ENCODE assay signal across 21 cellular contexts in genomic region chr10:132061465-132062180, GRCh38. TPM values are rescaled to one million over a fixed set of nuclear protein-coding genes. Genes with fewer than 3 reads are reported as not detected.
A peak's percentile ranks its signal among the peaks of the same experiment; 100 is the strongest.
DNase-seq lines count a peak whose midpoint lies in the region; ATAC-seq and TF ChIP-seq lines count a peak whose summit lies in the region.
"Had no signal": no experiment of that assay in that cellular context is flagged by ENCODE, and none has a peak within 500 bp of the region (broad histone marks: within the 10 kb centered on the region; RNA-seq: fewer than 3 reads in every experiment).

No MANE protein-coding gene starts in this region.

- TF ChIP-seq CTCF in chondrocyte (IDR thresholded peaks at IDR 0.05) (no peak), upper lobe of right lung (IDR thresholded peaks at IDR 0.05) (no peak), progenitor cell of endocrine pancreas (IDR thresholded peaks at IDR 0.05; ENCODE audit: unreplicated experiment) (no peak)
- no peak for TF ChIP-seq CTCF in CD4-positive, alpha-beta T cell (IDR thresholded peaks at IDR 0.05)

- H3K27ac Mint-ChIP-seq in chondrocyte (ENCODE audit: unreplicated experiment) = no peak overlapping the region
- H3K27ac Mint-ChIP-seq in progenitor cell of endocrine pancreas = no peak overlapping the region
- H3K27ac Mint-ChIP-seq in CD4-positive, alpha-beta T cell = no peak overlapping the region
- H3K27ac Mint-ChIP-seq: CD4-positive, CD25-positive, alpha-beta regulatory T cell had no signal

- ATAC-seq in upper lobe of right lung = no peak
- no peak for ATAC-seq in CD4-positive, alpha-beta T cell (ENCODE audit: poor library complexity)
- ATAC-seq: GM12878, K562 had no signal

- POLR2A ChIA-PET in CD4-positive, alpha-beta T cell (lab: Charles Lee) = no interaction called here

- CTCF ChIA-PET in CD4-positive, alpha-beta T cell (lab: Charles Lee) = no interaction called here

- H3K4me3 ChIP-seq in upper lobe of right lung = no peak overlapping the region
- H3K4me3 ChIP-seq: GM12878, K562, PC-9 had no signal

- peak; percentile 50 for DNase-seq in NCI-H2171 treated with DMSO at 0.1 percent for 48 hours (lab: John Stamatoyannopoulos, UW)
- DNase-seq in NCI-H2171 (lab: John Stamatoyannopoulos, UW) = no peak
- DNase-seq in chondrocyte (ENCODE audit: low spot score) = peak; percentile 33
- DNase-seq in mesenteric fat pad (ENCODE audit: low spot score) = peak; percentile 78
- peak; percentile 27 for DNase-seq in upper lobe of right lung
- DNase-seq in progenitor cell of endocrine pancreas (ENCODE audit: low spot score, unreplicated experiment) = no peak
- no peak for DNase-seq in CD4-positive, alpha-beta T cell
- DNase-seq in COLO668 (lab: John Stamatoyannopoulos, UW; ENCODE audit: unreplicated experiment) = no peak
- DNase-seq: AML-193; CD4-positive, CD25-positive, alpha-beta regulatory T cell; DMS153; EL; GOT3; NCI-H1105 treated with DMSO at 0.1 percent for 48 hours; NCI-H1694; NCI-H2227 treated with DMSO at 0.1 percent for 48 hours; NCI-H510A treated with DMSO at 0.1 percent for 48 hours; PC-9 had no signal

- H3K4me1 Mint-ChIP-seq in chondrocyte (ENCODE audit: low read depth) = peaks cover 16% of the 10 kb centered on the region
- peaks cover 7% of the 10 kb centered on the region for H3K4me1 Mint-ChIP-seq in progenitor cell of endocrine pancreas (ENCODE audit: low read depth)
- peaks cover 10% of the 10 kb centered on the region for H3K4me1 Mint-ChIP-seq in CD4-positive, alpha-beta T cell (ENCODE audit: low read depth)

- intact Hi-C loops in upper lobe of right lung (cut with DNase I) = no loop called here
- intact Hi-C loops in CD4-positive, alpha-beta T cell (cut with DNase I, micrococcal nuclease) = no loop called here

- H3K27me3 Mint-ChIP-seq in chondrocyte (ENCODE audit: low read depth) (peaks cover 28% of the 10 kb centered on the region), progenitor cell of endocrine pancreas (peaks cover 45% of the 10 kb centered on the region)
- H3K27me3 Mint-ChIP-seq in CD4-positive, alpha-beta T cell = peaks cover 11% of the 10 kb centered on the region

- H3K9me3 Mint-ChIP-seq in chondrocyte (ENCODE audit: low read depth) (peaks cover 2% of the 10 kb centered on the region), progenitor cell of endocrine pancreas (ENCODE audit: low read depth) (no peaks in the 10 kb centered on the region)
- no peaks in the 10 kb centered on the region for H3K9me3 Mint-ChIP-seq in CD4-positive, alpha-beta T cell
- H3K9me3 Mint-ChIP-seq: CD4-positive, CD25-positive, alpha-beta regulatory T cell had no signal

- no peaks in the 10 kb centered on the region for H3K36me3 ChIP-seq in upper lobe of right lung

- H3K4me3 Mint-ChIP-seq in chondrocyte (ENCODE audit: unreplicated experiment) (no peak overlapping the region), progenitor cell of endocrine pancreas (ENCODE audit: low read depth) (no peak overlapping the region)
- H3K4me3 Mint-ChIP-seq in CD4-positive, alpha-beta T cell = no peak overlapping the region

- no peaks in the 10 kb centered on the region for H3K9me3 ChIP-seq in upper lobe of right lung
- H3K9me3 ChIP-seq in CD4-positive, alpha-beta T cell (ENCODE audit: control insufficient read depth, low read length) = no peaks in the 10 kb centered on the region

- H3K36me3 Mint-ChIP-seq in chondrocyte (ENCODE audit: low read depth) (no peaks in the 10 kb centered on the region), progenitor cell of endocrine pancreas (ENCODE audit: insufficient read depth) (no peaks in the 10 kb centered on the region)
- H3K36me3 Mint-ChIP-seq in CD4-positive, alpha-beta T cell (ENCODE audit: low read depth) = no peaks in the 10 kb centered on the region
- H3K36me3 Mint-ChIP-seq: CD4-positive, CD25-positive, alpha-beta regulatory T cell had no signal

- H3K4me1 ChIP-seq in upper lobe of right lung = peaks cover 10% of the 10 kb centered on the region

- H3K27me3 ChIP-seq in upper lobe of right lung = peaks cover 10% of the 10 kb centered on the region
- H3K27me3 ChIP-seq in CD4-positive, alpha-beta T cell (ENCODE audit: control insufficient read depth, insufficient read depth, low read length) = no peaks in the 10 kb centered on the region

- H3K27ac ChIP-seq in upper lobe of right lung = no peak overlapping the region
- H3K27ac ChIP-seq in CD4-positive, alpha-beta T cell (ENCODE audit: low read depth, low read length) = no peak overlapping the region
- H3K27ac ChIP-seq: 22Rv1, PC-9 had no signal

RNA-seq across cellular contexts. Expression of gene JAKMIP3, which starts 4.1 kb away (rescaled TPM):
- total RNA-seq in chondrocyte (0.67 to 1.6 TPM (median 0.69 TPM) in 3 replicates), mesenteric fat pad (0.48 TPM), upper lobe of right lung (0.32 TPM), progenitor cell of endocrine pancreas (0.17 and 0.27 TPM in 2 replicates)
- under 1 TPM; 0.28 to 0.36 TPM for total RNA-seq in CD4-positive, alpha-beta T cell
- total RNA-seq: GM12878 had no signal

Comparison
In these comparisons a context has a peak if more than half of its experiments do, and no peak if none do; other contexts are left out.
1. DNase-seq: peak in NCI-H2171 treated with DMSO at 0.1 percent for 48 hours (single experiment), chondrocyte (single experiment), mesenteric fat pad (single experiment) and upper lobe of right lung (single experiment); none in NCI-H2171 (single experiment), progenitor cell of endocrine pancreas (single experiment), CD4-positive, alpha-beta T cell (0 of 10) and COLO668 (single experiment).